1 cellular context compared by ENCODE assay signal in the genomic region with DNA sequence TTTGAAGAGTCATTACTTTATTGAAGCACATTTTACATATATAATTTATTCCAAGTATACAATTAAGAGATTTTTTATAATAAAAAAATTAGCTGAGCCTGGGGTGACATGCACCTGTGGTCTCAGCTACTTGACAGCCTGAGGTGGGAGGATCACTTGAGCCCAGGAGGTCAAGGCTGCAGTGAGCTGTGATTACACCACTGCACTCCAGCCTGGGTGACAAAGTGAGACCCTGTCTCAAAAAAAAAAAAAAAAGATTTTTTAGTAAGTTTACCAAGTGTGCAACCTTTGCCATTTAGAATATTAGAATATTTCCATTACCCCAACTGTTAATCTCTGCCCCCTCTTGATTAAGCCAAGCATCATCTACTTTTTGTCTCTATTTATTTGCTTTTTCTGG.
TF ChIP-seq lines count a peak whose summit lies in the region.

No MANE protein-coding gene starts in this region.

TF ChIP-seq in HepG2, 621 proteins besides CTCF, POLR2A, EP300 and RAD21 (continued from another document and continues in another):
- TF ChIP-seq, protein P1, sequence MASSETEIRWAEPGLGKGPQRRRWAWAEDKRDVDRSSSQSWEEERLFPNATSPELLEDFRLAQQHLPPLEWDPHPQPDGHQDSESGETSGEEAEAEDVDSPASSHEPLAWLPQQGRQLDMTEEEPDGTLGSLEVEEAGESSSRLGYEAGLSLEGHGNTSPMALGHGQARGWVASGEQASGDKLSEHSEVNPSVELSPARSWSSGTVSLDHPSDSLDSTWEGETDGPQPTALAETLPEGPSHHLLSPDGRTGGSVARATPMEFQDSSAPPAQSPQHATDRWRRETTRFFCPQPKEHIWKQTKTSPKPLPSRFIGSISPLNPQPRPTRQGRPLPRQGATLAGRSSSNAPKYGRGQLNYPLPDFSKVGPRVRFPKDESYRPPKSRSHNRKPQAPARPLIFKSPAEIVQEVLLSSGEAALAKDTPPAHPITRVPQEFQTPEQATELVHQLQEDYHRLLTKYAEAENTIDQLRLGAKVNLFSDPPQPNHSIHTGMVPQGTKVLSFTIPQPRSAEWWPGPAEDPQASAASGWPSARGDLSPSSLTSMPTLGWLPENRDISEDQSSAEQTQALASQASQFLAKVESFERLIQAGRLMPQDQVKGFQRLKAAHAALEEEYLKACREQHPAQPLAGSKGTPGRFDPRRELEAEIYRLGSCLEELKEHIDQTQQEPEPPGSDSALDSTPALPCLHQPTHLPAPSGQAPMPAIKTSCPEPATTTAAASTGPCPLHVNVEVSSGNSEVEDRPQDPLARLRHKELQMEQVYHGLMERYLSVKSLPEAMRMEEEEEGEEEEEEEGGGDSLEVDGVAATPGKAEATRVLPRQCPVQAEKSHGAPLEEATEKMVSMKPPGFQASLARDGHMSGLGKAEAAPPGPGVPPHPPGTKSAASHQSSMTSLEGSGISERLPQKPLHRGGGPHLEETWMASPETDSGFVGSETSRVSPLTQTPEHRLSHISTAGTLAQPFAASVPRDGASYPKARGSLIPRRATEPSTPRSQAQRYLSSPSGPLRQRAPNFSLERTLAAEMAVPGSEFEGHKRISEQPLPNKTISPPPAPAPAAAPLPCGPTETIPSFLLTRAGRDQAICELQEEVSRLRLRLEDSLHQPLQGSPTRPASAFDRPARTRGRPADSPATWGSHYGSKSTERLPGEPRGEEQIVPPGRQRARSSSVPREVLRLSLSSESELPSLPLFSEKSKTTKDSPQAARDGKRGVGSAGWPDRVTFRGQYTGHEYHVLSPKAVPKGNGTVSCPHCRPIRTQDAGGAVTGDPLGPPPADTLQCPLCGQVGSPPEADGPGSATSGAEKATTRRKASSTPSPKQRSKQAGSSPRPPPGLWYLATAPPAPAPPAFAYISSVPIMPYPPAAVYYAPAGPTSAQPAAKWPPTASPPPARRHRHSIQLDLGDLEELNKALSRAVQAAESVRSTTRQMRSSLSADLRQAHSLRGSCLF (CRISPR knock-in tag; IDR thresholded peaks at IDR 0.05; ENCODE audit: borderline replicate concordance) = no peak
- no peak for TF ChIP-seq ZSCAN25 (CRISPR knock-in tag; IDR thresholded peaks at IDR 0.05)
- TF ChIP-seq, protein P2, sequence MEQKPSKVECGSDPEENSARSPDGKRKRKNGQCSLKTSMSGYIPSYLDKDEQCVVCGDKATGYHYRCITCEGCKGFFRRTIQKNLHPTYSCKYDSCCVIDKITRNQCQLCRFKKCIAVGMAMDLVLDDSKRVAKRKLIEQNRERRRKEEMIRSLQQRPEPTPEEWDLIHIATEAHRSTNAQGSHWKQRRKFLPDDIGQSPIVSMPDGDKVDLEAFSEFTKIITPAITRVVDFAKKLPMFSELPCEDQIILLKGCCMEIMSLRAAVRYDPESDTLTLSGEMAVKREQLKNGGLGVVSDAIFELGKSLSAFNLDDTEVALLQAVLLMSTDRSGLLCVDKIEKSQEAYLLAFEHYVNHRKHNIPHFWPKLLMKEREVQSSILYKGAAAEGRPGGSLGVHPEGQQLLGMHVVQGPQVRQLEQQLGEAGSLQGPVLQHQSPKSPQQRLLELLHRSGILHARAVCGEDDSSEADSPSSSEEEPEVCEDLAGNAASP (CRISPR knock-in tag; IDR thresholded peaks at IDR 0.05; ENCODE audit: borderline replicate concordance) = no peak
- peak; percentile 46; the same call in 1 of the 2 replicates for TF ChIP-seq HNF4A (CRISPR knock-in tag; IDR thresholded peaks at IDR 0.05)
- TF ChIP-seq, protein P3, sequence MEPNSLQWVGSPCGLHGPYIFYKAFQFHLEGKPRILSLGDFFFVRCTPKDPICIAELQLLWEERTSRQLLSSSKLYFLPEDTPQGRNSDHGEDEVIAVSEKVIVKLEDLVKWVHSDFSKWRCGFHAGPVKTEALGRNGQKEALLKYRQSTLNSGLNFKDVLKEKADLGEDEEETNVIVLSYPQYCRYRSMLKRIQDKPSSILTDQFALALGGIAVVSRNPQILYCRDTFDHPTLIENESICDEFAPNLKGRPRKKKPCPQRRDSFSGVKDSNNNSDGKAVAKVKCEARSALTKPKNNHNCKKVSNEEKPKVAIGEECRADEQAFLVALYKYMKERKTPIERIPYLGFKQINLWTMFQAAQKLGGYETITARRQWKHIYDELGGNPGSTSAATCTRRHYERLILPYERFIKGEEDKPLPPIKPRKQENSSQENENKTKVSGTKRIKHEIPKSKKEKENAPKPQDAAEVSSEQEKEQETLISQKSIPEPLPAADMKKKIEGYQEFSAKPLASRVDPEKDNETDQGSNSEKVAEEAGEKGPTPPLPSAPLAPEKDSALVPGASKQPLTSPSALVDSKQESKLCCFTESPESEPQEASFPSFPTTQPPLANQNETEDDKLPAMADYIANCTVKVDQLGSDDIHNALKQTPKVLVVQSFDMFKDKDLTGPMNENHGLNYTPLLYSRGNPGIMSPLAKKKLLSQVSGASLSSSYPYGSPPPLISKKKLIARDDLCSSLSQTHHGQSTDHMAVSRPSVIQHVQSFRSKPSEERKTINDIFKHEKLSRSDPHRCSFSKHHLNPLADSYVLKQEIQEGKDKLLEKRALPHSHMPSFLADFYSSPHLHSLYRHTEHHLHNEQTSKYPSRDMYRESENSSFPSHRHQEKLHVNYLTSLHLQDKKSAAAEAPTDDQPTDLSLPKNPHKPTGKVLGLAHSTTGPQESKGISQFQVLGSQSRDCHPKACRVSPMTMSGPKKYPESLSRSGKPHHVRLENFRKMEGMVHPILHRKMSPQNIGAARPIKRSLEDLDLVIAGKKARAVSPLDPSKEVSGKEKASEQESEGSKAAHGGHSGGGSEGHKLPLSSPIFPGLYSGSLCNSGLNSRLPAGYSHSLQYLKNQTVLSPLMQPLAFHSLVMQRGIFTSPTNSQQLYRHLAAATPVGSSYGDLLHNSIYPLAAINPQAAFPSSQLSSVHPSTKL (CRISPR knock-in tag; IDR thresholded peaks at IDR 0.05) = peak; percentile 63
- no peak for TF ChIP-seq ZNF644 (CRISPR knock-in tag; IDR thresholded peaks at IDR 0.05; ENCODE audit: low read depth)
- no peak for TF ChIP-seq POGZ (CRISPR knock-in tag; IDR thresholded peaks at IDR 0.05)
- no peak for TF ChIP-seq ZFYVE20 (CRISPR knock-in tag; IDR thresholded peaks at IDR 0.05; ENCODE audit: borderline replicate concordance, low read depth)
- TF ChIP-seq, protein P4, sequence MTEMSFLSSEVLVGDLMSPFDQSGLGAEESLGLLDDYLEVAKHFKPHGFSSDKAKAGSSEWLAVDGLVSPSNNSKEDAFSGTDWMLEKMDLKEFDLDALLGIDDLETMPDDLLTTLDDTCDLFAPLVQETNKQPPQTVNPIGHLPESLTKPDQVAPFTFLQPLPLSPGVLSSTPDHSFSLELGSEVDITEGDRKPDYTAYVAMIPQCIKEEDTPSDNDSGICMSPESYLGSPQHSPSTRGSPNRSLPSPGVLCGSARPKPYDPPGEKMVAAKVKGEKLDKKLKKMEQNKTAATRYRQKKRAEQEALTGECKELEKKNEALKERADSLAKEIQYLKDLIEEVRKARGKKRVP (CRISPR knock-in tag; IDR thresholded peaks at IDR 0.05) = no peak
- no peak for TF ChIP-seq ZFY (CRISPR knock-in tag; IDR thresholded peaks at IDR 0.05)
- no peak for TF ChIP-seq DMAP1 (CRISPR knock-in tag; IDR thresholded peaks at IDR 0.05)
- no peak for TF ChIP-seq ZNF557 (CRISPR knock-in tag; IDR thresholded peaks at IDR 0.05)
- no peak for TF ChIP-seq CERS6 (CRISPR knock-in tag; IDR thresholded peaks at IDR 0.05)
- TF ChIP-seq ZBTB2 (CRISPR knock-in tag; IDR thresholded peaks at IDR 0.05; ENCODE audit: low read depth) = no peak
- no peak for TF ChIP-seq SOX13 (IDR thresholded peaks at IDR 0.05)
- TF ChIP-seq SOX13 (CRISPR knock-in tag; conservative IDR thresholded peaks at IDR 0.05 in 1 of 2, IDR thresholded peaks at IDR 0.05 in 1 of 2) = peak in 1 of 2 experiments; percentile 20; a peak in 1 of 4 replicates
- no peak for TF ChIP-seq SIX1 (CRISPR knock-in tag; IDR thresholded peaks at IDR 0.05; ENCODE audit: borderline replicate concordance)
- TF ChIP-seq ZEB1 (IDR thresholded peaks at IDR 0.05; ENCODE audit: insufficient replicate concordance, low read depth) = no peak
- no peak for TF ChIP-seq ZNF749 (CRISPR knock-in tag; IDR thresholded peaks at IDR 0.05; ENCODE audit: borderline replicate concordance)
- TF ChIP-seq, protein P5, sequence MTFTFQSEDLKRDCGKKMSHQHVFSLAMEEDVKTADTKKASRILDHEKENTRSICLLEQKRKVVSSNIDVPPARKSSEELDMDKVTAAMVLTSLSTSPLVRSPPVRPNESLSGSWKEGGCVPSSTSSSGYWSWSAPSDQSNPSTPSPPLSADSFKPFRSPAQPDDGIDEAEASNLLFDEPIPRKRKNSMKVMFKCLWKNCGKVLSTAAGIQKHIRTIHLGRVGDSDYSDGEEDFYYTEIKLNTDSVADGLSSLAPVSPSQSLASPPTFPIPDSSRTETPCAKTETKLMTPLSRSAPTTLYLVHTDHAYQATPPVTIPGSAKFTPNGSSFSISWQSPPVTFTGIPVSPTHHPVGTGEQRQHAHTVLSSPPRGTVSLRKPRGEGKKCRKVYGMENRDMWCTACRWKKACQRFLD (CRISPR knock-in tag; IDR thresholded peaks at IDR 0.05; ENCODE audit: borderline replicate concordance) = no peak
- no peak for TF ChIP-seq ZNF337 (CRISPR knock-in tag; IDR thresholded peaks at IDR 0.05; ENCODE audit: borderline replicate concordance, low read depth)
- TF ChIP-seq ATF6 (CRISPR knock-in tag; conservative IDR thresholded peaks at IDR 0.05) = no peak
- no peak for TF ChIP-seq ZNF121 (CRISPR knock-in tag; IDR thresholded peaks at IDR 0.05)
- no peak for TF ChIP-seq CREB1 (IDR thresholded peaks at IDR 0.05)
- TF ChIP-seq CREB1 (CRISPR knock-in tag; IDR thresholded peaks at IDR 0.05) = no peak
- TF ChIP-seq JDP2 (CRISPR knock-in tag; IDR thresholded peaks at IDR 0.05; ENCODE audit: borderline replicate concordance) = no peak
- TF ChIP-seq ZNF431 (CRISPR knock-in tag; IDR thresholded peaks at IDR 0.05; ENCODE audit: borderline replicate concordance, low read depth) = no peak
- no peak for TF ChIP-seq ZNF512 (CRISPR knock-in tag; IDR thresholded peaks at IDR 0.05)
- no peak for TF ChIP-seq ZNF607 (CRISPR knock-in tag; IDR thresholded peaks at IDR 0.05; ENCODE audit: borderline replicate concordance)
- TF ChIP-seq, protein P6, sequence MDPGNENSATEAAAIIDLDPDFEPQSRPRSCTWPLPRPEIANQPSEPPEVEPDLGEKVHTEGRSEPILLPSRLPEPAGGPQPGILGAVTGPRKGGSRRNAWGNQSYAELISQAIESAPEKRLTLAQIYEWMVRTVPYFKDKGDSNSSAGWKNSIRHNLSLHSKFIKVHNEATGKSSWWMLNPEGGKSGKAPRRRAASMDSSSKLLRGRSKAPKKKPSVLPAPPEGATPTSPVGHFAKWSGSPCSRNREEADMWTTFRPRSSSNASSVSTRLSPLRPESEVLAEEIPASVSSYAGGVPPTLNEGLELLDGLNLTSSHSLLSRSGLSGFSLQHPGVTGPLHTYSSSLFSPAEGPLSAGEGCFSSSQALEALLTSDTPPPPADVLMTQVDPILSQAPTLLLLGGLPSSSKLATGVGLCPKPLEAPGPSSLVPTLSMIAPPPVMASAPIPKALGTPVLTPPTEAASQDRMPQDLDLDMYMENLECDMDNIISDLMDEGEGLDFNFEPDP (CRISPR knock-in tag; conservative IDR thresholded peaks at IDR 0.05) = no peak
- TF ChIP-seq HIVEP1 (CRISPR knock-in tag; IDR thresholded peaks at IDR 0.05) = no peak
- TF ChIP-seq BCL6 (CRISPR knock-in tag; IDR thresholded peaks at IDR 0.05) = no peak
- TF ChIP-seq, protein P7, sequence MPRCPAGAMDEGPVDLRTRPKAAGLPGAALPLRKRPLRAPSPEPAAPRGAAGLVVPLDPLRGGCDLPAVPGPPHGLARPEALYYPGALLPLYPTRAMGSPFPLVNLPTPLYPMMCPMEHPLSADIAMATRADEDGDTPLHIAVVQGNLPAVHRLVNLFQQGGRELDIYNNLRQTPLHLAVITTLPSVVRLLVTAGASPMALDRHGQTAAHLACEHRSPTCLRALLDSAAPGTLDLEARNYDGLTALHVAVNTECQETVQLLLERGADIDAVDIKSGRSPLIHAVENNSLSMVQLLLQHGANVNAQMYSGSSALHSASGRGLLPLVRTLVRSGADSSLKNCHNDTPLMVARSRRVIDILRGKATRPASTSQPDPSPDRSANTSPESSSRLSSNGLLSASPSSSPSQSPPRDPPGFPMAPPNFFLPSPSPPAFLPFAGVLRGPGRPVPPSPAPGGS (CRISPR knock-in tag; IDR thresholded peaks at IDR 0.05) = no peak
- TF ChIP-seq KDM4B (CRISPR knock-in tag; IDR thresholded peaks at IDR 0.05) = no peak
- 0 out of 2 replicates have a peak, but pooled peaks have one; percentile 36 for TF ChIP-seq SP5 (CRISPR knock-in tag; IDR thresholded peaks at IDR 0.05; ENCODE audit: borderline replicate concordance, low read depth)
